In genomic region chr7:10577866-10578374, GRCh38 we compare ENCODE assay signal across 1 cellular context.
TF ChIP-seq lines count a peak whose summit lies in the region.

No MANE protein-coding gene starts in this region.

TF ChIP-seq in K562, 482 proteins besides CTCF, POLR2A, EP300 and RAD21 (continued from another document):
- no peak for TF ChIP-seq THAP12 (CRISPR knock-in tag; IDR thresholded peaks at IDR 0.05)
- TF ChIP-seq CREBBP (IDR thresholded peaks at IDR 0.05; ENCODE audit: low read depth, low read length), result no peak
- no peak for TF ChIP-seq TEAD2 (tag; IDR thresholded peaks at IDR 0.05)
- no peak for TF ChIP-seq PRDM10 (IDR thresholded peaks at IDR 0.05; ENCODE audit: partially characterized antibody)
- TF ChIP-seq HDAC2 (IDR thresholded peaks at IDR 0.05), result no peak
- no peak for TF ChIP-seq OTX1 (CRISPR knock-in tag; IDR thresholded peaks at IDR 0.05)
- no peak for TF ChIP-seq ZBTB5 (IDR thresholded peaks at IDR 0.05)
- peak; percentile 23; the same call in 1 of the 2 replicates for TF ChIP-seq PKNOX1 (IDR thresholded peaks at IDR 0.05)
- no peak for TF ChIP-seq BMI1 (IDR thresholded peaks at IDR 0.05; ENCODE audit: low read length)
- no peak for TF ChIP-seq BCL6 (CRISPR knock-in tag; IDR thresholded peaks at IDR 0.05)
- no peak for TF ChIP-seq FOXJ3 (CRISPR knock-in tag; IDR thresholded peaks at IDR 0.05)
- TF ChIP-seq TARDBP (IDR thresholded peaks at IDR 0.05), result no peak
- no peak for TF ChIP-seq ZNF408 (CRISPR knock-in tag; IDR thresholded peaks at IDR 0.05; ENCODE audit: low read depth)
- no peak for TF ChIP-seq U2AF1 (optimal IDR thresholded peaks at IDR 0.05; ENCODE audit: low read depth, low read length)
- TF ChIP-seq NFRKB (IDR thresholded peaks at IDR 0.05; ENCODE audit: low read depth), result no peak
- TF ChIP-seq TAL1 (IDR thresholded peaks at IDR 0.05), result peak; percentile 77
- TF ChIP-seq HNRNPK (IDR thresholded peaks at IDR 0.05; ENCODE audit: low read depth, low read length, poor library complexity, severe bottlenecking), result no peak
